Comparison of ENCODE assay signal across 1 cellular context in genomic region chr7:18694484-18694883, GRCh38.
TF ChIP-seq lines count a peak whose summit lies in the region.

No MANE protein-coding gene starts in this region.

TF ChIP-seq in SK-N-SH treated with all-trans-retinoic acid at 6 μM for 48 hours, 23 proteins besides CTCF, POLR2A, EP300 and RAD21 (continued from another document):
- TF ChIP-seq ISL1 (CRISPR knock-in tag; IDR thresholded peaks at IDR 0.05), result peak; percentile 65; the same call in 1 of the 2 replicates
- no peak for TF ChIP-seq ZC3H10 (CRISPR knock-in tag; IDR thresholded peaks at IDR 0.05)
- TF ChIP-seq SNAI2 (CRISPR knock-in tag; IDR thresholded peaks at IDR 0.05), result 0 out of 2 replicates have a peak, but pooled peaks have one; percentile 9
- TF ChIP-seq ZFP30 (CRISPR knock-in tag; IDR thresholded peaks at IDR 0.05), result no peak
- TF ChIP-seq ZNF70 (CRISPR knock-in tag; IDR thresholded peaks at IDR 0.05), result no peak
- no peak for TF ChIP-seq ZNF565 (CRISPR knock-in tag; conservative IDR thresholded peaks at IDR 0.05; ENCODE audit: low read depth)
- no peak for TF ChIP-seq BACH2 (CRISPR knock-in tag; IDR thresholded peaks at IDR 0.05; ENCODE audit: borderline replicate concordance)
- TF ChIP-seq ARNTL (CRISPR knock-in tag; IDR thresholded peaks at IDR 0.05; ENCODE audit: borderline replicate concordance, low read depth), result no peak
- no peak for TF ChIP-seq CSRNP3 (CRISPR knock-in tag; IDR thresholded peaks at IDR 0.05)
- no peak for TF ChIP-seq GLIS3 (CRISPR knock-in tag; IDR thresholded peaks at IDR 0.05)
- TF ChIP-seq ZFP3 (CRISPR knock-in tag; IDR thresholded peaks at IDR 0.05), result 0 out of 2 replicates have a peak, but pooled peaks have one; percentile 24
- TF ChIP-seq CSDC2 (CRISPR knock-in tag; IDR thresholded peaks at IDR 0.05), result no peak
